Comparison of ENCODE assay signal across 8 cellular contexts in genomic region chr11:68314886-68315580, GRCh38. TPM values are rescaled to one million over a fixed set of nuclear protein-coding genes. Genes with fewer than 3 reads are reported as not detected.
A peak's percentile ranks its signal among the peaks of the same experiment; 100 is the strongest.
DNase-seq lines count a peak whose midpoint lies in the region; ATAC-seq and TF ChIP-seq lines count a peak whose summit lies in the region.

No MANE protein-coding gene starts in this region.

- CTCF ChIA-PET in SK-N-SH (lab: Yijun Ruan, JAX) = interaction anchor here (0.9 to 2.8 kb wide), 8 partner anchors 13 to 132 kb away, joined by 3 to 24 read pairs (median 5); no protein-coding TSS in a partner anchor

- intact Hi-C loops in Right ventricle myocardium superior (cut with DNase I) (no loop called here), psoas muscle (cut with DNase I) (loop anchor here in 1 of 2 donors (5.0 kb wide), 1 partner anchor 57 kb away; no protein-coding TSS in a partner anchor)

- H3K9me2 ChIP-seq in SK-N-SH = no peaks in the 10 kb centered on the region

- H4K20me1 ChIP-seq in SK-N-SH (ENCODE audit: insufficient read depth) = peaks cover 14% of the 10 kb centered on the region

- H3K4me1 ChIP-seq in SK-N-SH (ENCODE audit: control insufficient read depth in 1 of 2, insufficient read depth in 2 of 2, low read depth in 1 of 2, low read length in 1 of 2) = peaks cover 19 to 31% of the 10 kb centered on the region in 2 experiments; a peak in 2 of 4 replicates
- H3K4me1 ChIP-seq in psoas muscle = peaks cover 39% of the 10 kb centered on the region

- no peak for TF ChIP-seq RAD21 in SK-N-SH (IDR thresholded peaks at IDR 0.05; ENCODE audit: low read length)

- H3F3A ChIP-seq in SK-N-SH (replicated peaks; ENCODE audit: insufficient read depth) = peaks cover 19% of the 10 kb centered on the region

- no peaks in the 10 kb centered on the region for H3K36me3 ChIP-seq in SK-N-SH (replicated peaks in 1 of 2; ENCODE audit: control insufficient read depth in 1 of 2, insufficient read depth in 2 of 2, low read length in 1 of 2)
- H3K36me3 ChIP-seq in psoas muscle (ENCODE audit: insufficient read depth in 1 of 2, low read depth in 1 of 2) = no peaks in the 10 kb centered on the region

- DNase-seq in GM04503 (ENCODE audit: low read depth) = peak; percentile 22
- peak; percentile 57 for DNase-seq in SK-N-SH
- DNase-seq in Right ventricle myocardium superior = peak; percentile 47
- DNase-seq in psoas muscle = no peak
- no peak for DNase-seq in activated CD4-positive, CD25-positive, alpha-beta regulatory T cell (lab: John Stamatoyannopoulos, UW)
- no peak for DNase-seq in SIG-M5 treated with dmso at 0.1 percent for 504 hours (lab: John Stamatoyannopoulos, UW; ENCODE audit: unreplicated experiment)
- no peak for DNase-seq in KG1 (lab: John Stamatoyannopoulos, UW)

- H3K4me2 ChIP-seq in SK-N-SH = peak overlapping the region; percentile 90

- WGBS in SK-N-SH (ENCODE audit: low lambda C conversion rate) = 35% methylated on average over 13 of the region's 19 CpGs
- 26 to 42% (median 28%) methylated on average over 19 of the region's 19 CpGs for WGBS in psoas muscle, 3 donors

- peak overlapping the region; percentile 63 to 79 for H3K27ac ChIP-seq in SK-N-SH (ENCODE audit: low read depth in 2 of 2, low read length in 1 of 2)
- peak overlapping the region; percentile 83 for H3K27ac ChIP-seq in psoas muscle

- no peak for TF ChIP-seq CTCF in SK-N-SH (IDR thresholded peaks at IDR 0.05)
- TF ChIP-seq CTCF in psoas muscle (IDR thresholded peaks at IDR 0.05) = no peak

- peak overlapping the region; percentile 64; the same call in 1 of the 2 replicates for H2AFZ ChIP-seq in SK-N-SH (ENCODE audit: low read depth)

- H3K9me3 ChIP-seq in SK-N-SH = no peaks in the 10 kb centered on the region
- no peaks in the 10 kb centered on the region for H3K9me3 ChIP-seq in psoas muscle

- H3K27me3 ChIP-seq in SK-N-SH (ENCODE audit: insufficient read depth) = no peaks in the 10 kb centered on the region
- no peaks in the 10 kb centered on the region for H3K27me3 ChIP-seq in psoas muscle (ENCODE audit: insufficient read depth in 3 of 3, low read length in 2 of 3)

- H3K9ac ChIP-seq in SK-N-SH = peak overlapping the region; percentile 61; the same call in 1 of the 2 replicates

- no peak for TF ChIP-seq EP300 in SK-N-SH (IDR thresholded peaks at IDR 0.05; ENCODE audit: borderline replicate concordance in 1 of 2, low read depth in 1 of 2, low read length in 1 of 2)

- peak; percentile 28 for ATAC-seq in Right ventricle myocardium superior (ENCODE audit: poor library complexity)
- ATAC-seq in psoas muscle = peak; percentile 40 to 62 (median 50)
- ATAC-seq in GM21367 (IDR thresholded peaks at IDR 0.05; ENCODE audit: unreplicated experiment) = no peak

- peaks cover 65% of the 10 kb centered on the region for H3K79me2 ChIP-seq in SK-N-SH (ENCODE audit: insufficient read depth)

- POLR2A ChIA-PET in SK-N-SH (lab: Yijun Ruan, JAX) = interaction anchor here (1.0 to 2.7 kb wide), 4 partner anchors 16 to 62 kb away, joined by 3 to 15 read pairs (median 4); partner anchors contain the start of gene C11orf24

- peak overlapping the region; percentile 67 to 75 for H3K4me3 ChIP-seq in SK-N-SH (ENCODE audit: low read depth in 2 of 2, low read length in 1 of 2)
- peak overlapping the region; percentile 79 for H3K4me3 ChIP-seq in psoas muscle

TF ChIP-seq in SK-N-SH, 30 proteins besides CTCF, POLR2A, EP300 and RAD21 (continues in another document):
- TF ChIP-seq FOXJ3 (CRISPR knock-in tag; IDR thresholded peaks at IDR 0.05) (no peak), GABPA (IDR thresholded peaks at IDR 0.05; ENCODE audit: low read depth) (no peak), NRF1 (IDR thresholded peaks at IDR 0.05; ENCODE audit: low read depth, low read length) (no peak), RXRA (IDR thresholded peaks at IDR 0.05; ENCODE audit: borderline replicate concordance, low read depth) (no peak), FOXM1 (IDR thresholded peaks at IDR 0.05; ENCODE audit: low read depth) (no peak), YY1 (IDR thresholded peaks at IDR 0.05; ENCODE audit: low read depth) (no peak), NFIC (IDR thresholded peaks at IDR 0.05; ENCODE audit: borderline replicate concordance) (no peak), GATA2 (CRISPR knock-in tag; IDR thresholded peaks at IDR 0.05) (no peak), TCF12 (IDR thresholded peaks at IDR 0.05) (0 out of 2 replicates have a peak, but pooled peaks have one; percentile 16), CHD2 (IDR thresholded peaks at IDR 0.05; ENCODE audit: low read length, partially characterized antibody) (no peak), ELF1 (IDR thresholded peaks at IDR 0.05) (no peak), TAF1 (IDR thresholded peaks at IDR 0.05; ENCODE audit: borderline replicate concordance, low read depth, low read length) (no peak), FOSL2 (IDR thresholded peaks at IDR 0.05; ENCODE audit: borderline replicate concordance, low read depth) (peak; percentile 11; the same call in 1 of the 2 replicates), REST (IDR thresholded peaks at IDR 0.05; ENCODE audit: low read depth, low read length) (peak; percentile 77; the same call in 1 of the 2 replicates), SMC3 (IDR thresholded peaks at IDR 0.05; ENCODE audit: low read depth, low read length) (no peak), RFX5 (IDR thresholded peaks at IDR 0.05; ENCODE audit: low read length) (no peak), TEAD4 (IDR thresholded peaks at IDR 0.05; ENCODE audit: borderline replicate concordance, insufficient read depth) (no peak)
- TF ChIP-seq, protein P1, sequence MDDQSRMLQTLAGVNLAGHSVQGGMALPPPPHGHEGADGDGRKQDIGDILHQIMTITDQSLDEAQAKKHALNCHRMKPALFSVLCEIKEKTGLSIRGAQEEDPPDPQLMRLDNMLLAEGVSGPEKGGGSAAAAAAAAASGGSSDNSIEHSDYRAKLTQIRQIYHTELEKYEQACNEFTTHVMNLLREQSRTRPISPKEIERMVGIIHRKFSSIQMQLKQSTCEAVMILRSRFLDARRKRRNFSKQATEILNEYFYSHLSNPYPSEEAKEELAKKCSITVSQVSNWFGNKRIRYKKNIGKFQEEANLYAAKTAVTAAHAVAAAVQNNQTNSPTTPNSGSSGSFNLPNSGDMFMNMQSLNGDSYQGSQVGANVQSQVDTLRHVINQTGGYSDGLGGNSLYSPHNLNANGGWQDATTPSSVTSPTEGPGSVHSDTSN (IDR thresholded peaks at IDR 0.05) = no peak
- TF ChIP-seq, protein P2, sequence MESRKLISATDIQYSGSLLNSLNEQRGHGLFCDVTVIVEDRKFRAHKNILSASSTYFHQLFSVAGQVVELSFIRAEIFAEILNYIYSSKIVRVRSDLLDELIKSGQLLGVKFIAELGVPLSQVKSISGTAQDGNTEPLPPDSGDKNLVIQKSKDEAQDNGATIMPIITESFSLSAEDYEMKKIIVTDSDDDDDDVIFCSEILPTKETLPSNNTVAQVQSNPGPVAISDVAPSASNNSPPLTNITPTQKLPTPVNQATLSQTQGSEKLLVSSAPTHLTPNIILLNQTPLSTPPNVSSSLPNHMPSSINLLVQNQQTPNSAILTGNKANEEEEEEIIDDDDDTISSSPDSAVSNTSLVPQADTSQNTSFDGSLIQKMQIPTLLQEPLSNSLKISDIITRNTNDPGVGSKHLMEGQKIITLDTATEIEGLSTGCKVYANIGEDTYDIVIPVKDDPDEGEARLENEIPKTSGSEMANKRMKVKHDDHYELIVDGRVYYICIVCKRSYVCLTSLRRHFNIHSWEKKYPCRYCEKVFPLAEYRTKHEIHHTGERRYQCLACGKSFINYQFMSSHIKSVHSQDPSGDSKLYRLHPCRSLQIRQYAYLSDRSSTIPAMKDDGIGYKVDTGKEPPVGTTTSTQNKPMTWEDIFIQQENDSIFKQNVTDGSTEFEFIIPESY (IDR thresholded peaks at IDR 0.05; ENCODE audit: borderline replicate concordance, low read depth) = no peak
- TF ChIP-seq, protein P3, sequence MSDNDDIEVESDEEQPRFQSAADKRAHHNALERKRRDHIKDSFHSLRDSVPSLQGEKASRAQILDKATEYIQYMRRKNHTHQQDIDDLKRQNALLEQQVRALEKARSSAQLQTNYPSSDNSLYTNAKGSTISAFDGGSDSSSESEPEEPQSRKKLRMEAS (IDR thresholded peaks at IDR 0.05; ENCODE audit: low read depth) = peak; percentile 65

RNA-seq across cellular contexts. Expression of gene LRP5, which starts 2.6 kb away (rescaled TPM):
- polyA plus RNA-seq in SK-N-SH (2012; rRNA removed) (10.2 and 15.0 TPM in 2 replicates), psoas muscle (1 to 10 TPM; 5.3 to 8.0 (median 6.5) TPM)
- polyA plus RNA-seq in SK-N-SH (2012; cell fraction: cytosol; rRNA removed) = 6.1 and 10.0 TPM in 2 replicates
- polyA plus RNA-seq in SK-N-SH (2012; cell fraction: nucleus; rRNA removed) = 18.6 and 21.7 TPM in 2 replicates
- total RNA-seq in Right ventricle myocardium superior (49.8 TPM), psoas muscle (10 to 100 TPM; 16.7 to 19.2 (median 17.9) TPM)

RNA-seq across cellular contexts. Expression of gene C11orf24, which starts 43.3 kb away (rescaled TPM):
- polyA plus RNA-seq in SK-N-SH (2012; rRNA removed) (50.9 and 52.1 TPM in 2 replicates), psoas muscle (10 to 100 TPM; 12.3 to 49.8 (median 23.3) TPM)
- 29.9 and 37.6 TPM in 2 replicates for polyA plus RNA-seq in SK-N-SH (2012; cell fraction: cytosol; rRNA removed)
- 37.7 and 41.7 TPM in 2 replicates for polyA plus RNA-seq in SK-N-SH (2012; cell fraction: nucleus; rRNA removed)
- total RNA-seq in Right ventricle myocardium superior (21.8 TPM), psoas muscle (10 to 100 TPM in 3 of 4 donors, 1 to 10 TPM in 1; 9.0 to 22.2 (median 19.1) TPM)

Comparison
In these comparisons a context has a peak if more than half of its experiments do, and no peak if none do; other contexts are left out.
1. DNase-seq: peak in GM04503 (single experiment), SK-N-SH (single experiment) and Right ventricle myocardium superior (single experiment); none in psoas muscle (0 of 2), activated CD4-positive, CD25-positive, alpha-beta regulatory T cell (0 of 4), SIG-M5 treated with dmso at 0.1 percent for 504 hours (single experiment) and KG1 (single experiment).